In the genomic region with DNA sequence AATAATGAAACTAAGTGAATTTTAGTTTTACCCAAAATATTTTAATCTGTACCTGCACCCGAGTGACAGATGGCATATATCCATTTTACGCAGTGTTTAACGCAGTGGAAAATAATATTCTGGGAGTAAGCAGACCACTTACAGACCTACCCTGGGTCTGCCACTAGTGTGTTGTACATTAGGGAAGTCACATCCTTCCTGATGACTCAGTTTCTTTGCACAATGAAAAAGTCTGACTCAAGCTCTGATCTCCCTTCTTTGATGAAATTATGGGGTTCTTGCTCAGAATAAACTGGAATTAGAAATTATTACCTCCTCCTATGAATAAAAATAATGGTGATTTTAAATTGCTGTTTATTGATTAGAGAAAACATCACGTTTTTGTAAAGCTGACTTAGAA, we compare ENCODE assay signal across 26 cellular contexts.
DNase-seq lines count a peak whose midpoint lies in the region; ATAC-seq, FAIRE-seq and TF ChIP-seq lines count a peak whose summit lies in the region.
"Had no signal": no experiment of that assay in that cellular context is flagged by ENCODE, and none has a peak within 500 bp of the region (broad histone marks: within the 10 kb centered on the region; RNA-seq: fewer than 3 reads in every experiment).

No MANE protein-coding gene starts in this region.

- H3K4me1 ChIP-seq in foreskin keratinocyte = no peaks in the 10 kb centered on the region
- H3K4me1 ChIP-seq in left ventricle myocardium inferior = no peaks in the 10 kb centered on the region
- H3K4me1 ChIP-seq in adrenal gland (replicated peaks in 1 of 2) = no peaks in the 10 kb centered on the region
- H3K4me1 ChIP-seq: esophagus squamous epithelium had no signal

- H3K27me3 ChIP-seq in bronchial epithelial cell (ENCODE audit: control insufficient read depth, insufficient read depth, low read length) (no peaks in the 10 kb centered on the region), foreskin keratinocyte (no peaks in the 10 kb centered on the region), left ventricle myocardium inferior (ENCODE audit: low read depth) (no peaks in the 10 kb centered on the region), adrenal gland (no peaks in the 10 kb centered on the region)
- H3K27me3 ChIP-seq: BLaER1 treated with 17β-estradiol and CSF1 and Interleukin-3, amounts not matched to agents 10 nM and 100 nM; esophagus squamous epithelium had no signal

- H3K4me1 Mint-ChIP-seq in stimulated activated naive CD8-positive, alpha-beta T cell treated with anti-CD3 and anti-CD28 coated beads, Interleukin-15, amount 100 ng/mL, for 72 hours = no peaks in the 10 kb centered on the region
- H3K4me1 Mint-ChIP-seq: activated B cell treated with CpG ODN at 0.5 μM for 24 hours had no signal

- peak; percentile 43 for ATAC-seq in foreskin keratinocyte
- ATAC-seq in stimulated activated naive CD8-positive, alpha-beta T cell treated with anti-CD3 and anti-CD28 coated beads, Interleukin-15, amount 100 ng/mL, for 72 hours = no peak

- H3K4me3 ChIP-seq in bronchial epithelial cell (ENCODE audit: low read depth, low read length) (no peak overlapping the region), left ventricle myocardium inferior (no peak overlapping the region), adrenal gland (no peak overlapping the region)
- H3K4me3 ChIP-seq: BLaER1 treated with 17β-estradiol and CSF1 and Interleukin-3, amounts not matched to agents 10 nM and 100 nM; coronary artery; esophagus squamous epithelium had no signal

- H3K36me3 ChIP-seq in bronchial epithelial cell (ENCODE audit: control insufficient read depth, insufficient read depth, low read length) (no peaks in the 10 kb centered on the region), left ventricle myocardium inferior (peaks cover 16% of the 10 kb centered on the region), adrenal gland (replicated peaks in 1 of 2) (no peaks in the 10 kb centered on the region)
- H3K36me3 ChIP-seq: BLaER1 treated with 17β-estradiol and CSF1 and Interleukin-3, amounts not matched to agents 10 nM and 100 nM; esophagus squamous epithelium had no signal

- H3K9me3 ChIP-seq in left ventricle myocardium inferior (replicated peaks) (no peaks in the 10 kb centered on the region), adrenal gland (replicated peaks in 1 of 3) (no peaks in the 10 kb centered on the region)
- H3K9me3 ChIP-seq: esophagus squamous epithelium had no signal

- peaks cover 4 to 10% of the 10 kb centered on the region in 2 donors for H3K9me3 Mint-ChIP-seq in stimulated activated naive CD8-positive, alpha-beta T cell treated with anti-CD3 and anti-CD28 coated beads, Interleukin-15, amount 100 ng/mL, for 72 hours
- H3K9me3 Mint-ChIP-seq: activated B cell treated with CpG ODN at 0.5 μM for 24 hours had no signal

- H3K27ac ChIP-seq in foreskin keratinocyte = no peak overlapping the region
- H3K27ac ChIP-seq in left ventricle myocardium inferior (replicated peaks) = no peak overlapping the region
- H3K27ac ChIP-seq in adrenal gland = no peak overlapping the region
- H3K27ac ChIP-seq: BLaER1 treated with 17β-estradiol and CSF1 and Interleukin-3, amounts not matched to agents 10 nM and 100 nM; coronary artery; esophagus squamous epithelium had no signal

- WGBS in adrenal gland, 4 donors = 83 to 91% (median 90%) methylated on average over 4 of the region's 4 CpGs

- peak; percentile 74 for DNase-seq in ELR (ENCODE audit: low read depth)
- peak; percentile 37 for DNase-seq in NCI-H2171 (lab: John Stamatoyannopoulos, UW)
- DNase-seq in bronchial epithelial cell (ENCODE audit: low read depth) = peak; percentile 66
- peak in 1 of 2 donors; percentile 23 for DNase-seq in foreskin keratinocyte
- DNase-seq in left ventricle myocardium inferior = no peak
- DNase-seq in NCI-H1436 treated with DMSO at 0.1 percent for 48 hours (lab: John Stamatoyannopoulos, UW) = no peak
- DNase-seq in stimulated activated naive CD8-positive, alpha-beta T cell treated with anti-CD3 and anti-CD28 coated beads, Interleukin-15, amount 100 ng/mL, for 72 hours = no peak
- DNase-seq in adrenal gland = no peak
- DNase-seq: activated B cell treated with CpG ODN at 0.5 μM for 24 hours; activated CD4-positive, alpha-beta T cell treated with anti-CD3 and anti-CD28 coated beads, Interleukin-2, amount 50 U/mL, for 48 hours; activated gamma-delta T cell; COR-L47; esophagus squamous epithelium; head of caudate nucleus; KG1; mesendoderm; MV-4-11; NCI-H1694 treated with DMSO at 0.1 percent for 48 hours; NCI-H774; small intestine; stimulated activated CD4-positive, alpha-beta T cell treated with anti-CD3 and anti-CD28 coated beads, Interleukin-1b, Interleukin-23, amount 100 ng/mL, for 48 hours; substantia nigra; SW 1271 had no signal

- TF ChIP-seq CTCF in bronchial epithelial cell (IDR thresholded peaks at IDR 0.05; ENCODE audit: insufficient read depth, low read length, severe bottlenecking) (no peak), foreskin keratinocyte (conservative IDR thresholded peaks at IDR 0.05) (no peak), left ventricle myocardium inferior (IDR thresholded peaks at IDR 0.05; ENCODE audit: borderline replicate concordance) (no peak), adrenal gland (IDR thresholded peaks at IDR 0.05) (no peak)

- no peaks in the 10 kb centered on the region for H3K27me3 Mint-ChIP-seq in stimulated activated naive CD8-positive, alpha-beta T cell treated with anti-CD3 and anti-CD28 coated beads, Interleukin-15, amount 100 ng/mL, for 72 hours
- H3K27me3 Mint-ChIP-seq: activated B cell treated with CpG ODN at 0.5 μM for 24 hours had no signal

- no peak for TF ChIP-seq POLR2A in adrenal gland (IDR thresholded peaks at IDR 0.05)

- H3K4me3 Mint-ChIP-seq in stimulated activated naive CD8-positive, alpha-beta T cell treated with anti-CD3 and anti-CD28 coated beads, Interleukin-15, amount 100 ng/mL, for 72 hours = no peak overlapping the region
- H3K4me3 Mint-ChIP-seq: activated B cell treated with CpG ODN at 0.5 μM for 24 hours had no signal

- no peak for FAIRE-seq in bronchial epithelial cell (lab: Jason Lieb, UNC)
- FAIRE-seq: H1, small intestine had no signal

- intact Hi-C loops in left ventricle myocardium inferior (cut with micrococcal nuclease) (no loop called here), adrenal gland (cut with DNase I) (no loop called here)

- no peak overlapping the region for H3K27ac Mint-ChIP-seq in stimulated activated naive CD8-positive, alpha-beta T cell treated with anti-CD3 and anti-CD28 coated beads, Interleukin-15, amount 100 ng/mL, for 72 hours
- H3K27ac Mint-ChIP-seq: activated B cell treated with CpG ODN at 0.5 μM for 24 hours had no signal

Comparison
In these comparisons a context has a peak if more than half of its experiments do, and no peak if none do; other contexts are left out.
1. DNase-seq: peak in ELR (single experiment), NCI-H2171 (single experiment) and bronchial epithelial cell (single experiment); none in left ventricle myocardium inferior (single experiment), NCI-H1436 treated with DMSO at 0.1 percent for 48 hours (single experiment), stimulated activated naive CD8-positive, alpha-beta T cell treated with anti-CD3 and anti-CD28 coated beads, Interleukin-15, amount 100 ng/mL, for 72 hours (0 of 2) and adrenal gland (0 of 7).